ENCODE assay signal across 1 cellular context in the genomic region with DNA sequence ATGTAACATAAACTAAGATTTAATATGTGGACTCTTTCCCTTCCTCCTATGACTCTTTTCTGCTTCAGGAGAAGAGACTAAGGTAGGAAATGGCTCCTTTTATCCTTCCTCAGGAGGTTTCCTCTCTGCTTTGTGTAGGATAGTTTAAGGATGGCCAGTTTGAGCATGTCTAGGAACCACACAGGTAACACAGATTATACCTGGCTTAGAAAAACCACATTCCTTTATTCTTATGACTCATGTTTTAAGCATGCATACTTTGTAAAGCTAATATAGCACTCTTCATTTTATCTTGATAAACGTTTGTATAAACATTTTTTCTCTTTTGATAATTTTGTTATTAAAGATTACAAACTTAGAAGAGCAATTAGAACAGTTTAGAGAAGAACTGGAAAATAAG.
TF ChIP-seq lines count a peak whose summit lies in the region.

No MANE protein-coding gene starts in this region.

TF ChIP-seq in Ishikawa, 13 proteins besides CTCF, POLR2A, EP300 and RAD21:
- peak; percentile 62 for TF ChIP-seq TEAD4 (IDR thresholded peaks at IDR 0.05)
- TF ChIP-seq TAF1 (IDR thresholded peaks at IDR 0.05; ENCODE audit: low read depth), result no peak
- TF ChIP-seq ZBTB7A (IDR thresholded peaks at IDR 0.05; ENCODE audit: low read depth), result no peak
- no peak for TF ChIP-seq MAX (IDR thresholded peaks at IDR 0.05)
- no peak for TF ChIP-seq CEBPB (IDR thresholded peaks at IDR 0.05)
